ENCODE assay signal across 2 cellular contexts in genomic region chr7:132594741-132595140, GRCh38. TPM values are rescaled to one million over a fixed set of nuclear protein-coding genes. Genes with fewer than 3 reads are reported as not detected.
"Had no signal": no experiment of that assay in that cellular context is flagged by ENCODE, and none has a peak within 500 bp of the region (broad histone marks: within the 10 kb centered on the region; RNA-seq: fewer than 3 reads in every experiment).

No MANE protein-coding gene starts in this region.

RNA-seq across cellular contexts. Expression of gene PLXNA4, which starts 18.5 kb away (rescaled TPM):
- total RNA-seq: LHCN-M2, MCF 10A had no signal
